In genomic region chr10:91220194-91220953, GRCh38 we compare ENCODE assay signal across 8 cellular contexts. TPM values are rescaled to one million over a fixed set of nuclear protein-coding genes. Genes with fewer than 3 reads are reported as not detected.
A peak's percentile ranks its signal among the peaks of the same experiment; 100 is the strongest.
DNase-seq lines count a peak whose midpoint lies in the region; TF ChIP-seq lines count a peak whose summit lies in the region.

TSS of gene PCGF5 (plus strand) at chr10:91220663. CDS start at chr10:91222872, 2,209 bp downstream.

- TF ChIP-seq CTCF in LNCAP (IDR thresholded peaks at IDR 0.05): peak; percentile 26; the same call in 1 of the 2 replicates
- TF ChIP-seq CTCF in neutrophil (IDR thresholded peaks at IDR 0.05): peak; percentile 83
- TF ChIP-seq CTCF in subcutaneous adipose tissue (IDR thresholded peaks at IDR 0.05; ENCODE audit: low read depth): no peak

- no peaks in the 10 kb centered on the region for H3K9me3 ChIP-seq in neutrophil

- H3K36me3 ChIP-seq in neutrophil: no peaks in the 10 kb centered on the region

- H3K4me3 ChIP-seq in neutrophil (ENCODE audit: low read depth in 1 of 2, low read length in 1 of 2): peak within 1 kb of the TSS; percentile 73 to 80

- in situ Hi-C loops in SK-MEL-5 (cut with HindIII; ENCODE audit: low pct_unique_long_range_greater_than_20kb, low sequenced_read_pairs): no loop called here

- H3K27me3 ChIP-seq in neutrophil: peaks cover 8% of the 10 kb centered on the region

- DNase-seq in GF-D8 (lab: John Stamatoyannopoulos, UW) (peak; percentile 64), H4 (ENCODE audit: low spot score) (peak; percentile 76), SK-MEL-5 (ENCODE audit: low read depth, low spot score) (peak; percentile 78), foreskin melanocyte (peak; percentile 67)
- peak; percentile 90 for DNase-seq in activated naive CD4-positive, alpha-beta T cell treated with Interleukin-2 at 50 U/mL for 16 hours

- H3K27ac ChIP-seq in neutrophil: peak within 1 kb of the TSS; percentile 87

- H3K4me1 ChIP-seq in neutrophil (ENCODE audit: control insufficient read depth in 1 of 2, insufficient read depth in 1 of 2, low read depth in 1 of 2, low read length in 1 of 2): peaks cover 13 to 17% of the 10 kb centered on the region in 2 experiments

RNA-seq across cellular contexts. Expression of gene PCGF5, which starts in this region (rescaled TPM):
- 23.4 and 29.6 TPM in 2 replicates for total RNA-seq in H4 (2014; rRNA removed; shearing (Covaris generic))
- total RNA-seq in SK-MEL-5 (2014; rRNA removed; shearing (Covaris generic)): 22.1 and 24.4 TPM in 2 replicates
- polyA plus RNA-seq in SK-MEL-5 (2015; cell fraction: cytosol; rRNA removed): 29.7 and 34.1 TPM in 2 replicates
- 10.6 and 21.2 TPM in 2 replicates for polyA plus RNA-seq in SK-MEL-5 (2015; cell fraction: nucleus; rRNA removed)
- 10 to 100 TPM; 36.2 to 69.0 (median 43.3) TPM for total RNA-seq in subcutaneous adipose tissue

Comparison
In these comparisons a context has a peak if more than half of its experiments do, and no peak if none do; other contexts are left out.
1. Peak in every context shown above with its lines: DNase-seq, H3K4me3 ChIP-seq and H3K27ac ChIP-seq.